ENCODE assay signal across 12 cellular contexts in genomic region chr22:40040927-40041326, GRCh38. TPM values are rescaled to one million over a fixed set of nuclear protein-coding genes. Genes with fewer than 3 reads are reported as not detected.
DNase-seq lines count a peak whose midpoint lies in the region; ATAC-seq, FAIRE-seq and TF ChIP-seq lines count a peak whose summit lies in the region.
"Had no signal": no experiment of that assay in that cellular context is flagged by ENCODE, and none has a peak within 500 bp of the region (broad histone marks: within the 10 kb centered on the region; RNA-seq: fewer than 3 reads in every experiment).

No MANE protein-coding gene starts in this region.

- peak overlapping the region; percentile 31 for H3K4me3 ChIP-seq in adipocyte (ENCODE audit: low read length)
- no peak overlapping the region for H3K4me3 ChIP-seq in kidney (ENCODE audit: low read length in 2 of 2)

- no peak for DNase-seq in natural killer cell
- no peak for DNase-seq in natural killer cell treated with Interleukin-12 subunit alpha and Interleukin-12 subunit beta and Interleukin-15 and Interleukin-18, amount 100 ng/mL, for 72 hours (ENCODE audit: low spot score)
- DNase-seq in adipocyte (ENCODE audit: low read depth): peak; percentile 55
- peak; percentile 82 for DNase-seq in kidney
- no peak for DNase-seq in NOMO-1 (lab: John Stamatoyannopoulos, UW; ENCODE audit: unreplicated experiment in 2 of 2)
- no peak for DNase-seq in ecto neural progenitor cell (ENCODE audit: low spot score)
- DNase-seq: activated T-cell treated with anti-CD3 and anti-CD28 coated beads, Interleukin-2, amount 50 U/mL, for 72 hours; immature natural killer cell; NCI-H510A treated with DMSO at 0.1 percent for 48 hours had no signal

- H3K4me1 ChIP-seq in adipocyte (ENCODE audit: control insufficient read depth, insufficient read depth, low read length) (peaks cover 44% of the 10 kb centered on the region), kidney (ENCODE audit: control insufficient read depth in 1 of 2, insufficient read depth in 1 of 2, low read depth in 1 of 2, low read length in 2 of 2) (peaks cover 36 to 41% of the 10 kb centered on the region in 2 donors)

- intact Hi-C loops in natural killer cell (cut with micrococcal nuclease): loop anchor here (5.0 to 10.0 kb wide), 2 partner anchors 509 to 866 kb away; partner anchors contain the start of gene RPS19BP1
- intact Hi-C loops in kidney (cut with DNase I): no loop called here

- ATAC-seq in natural killer cell: no peak
- no peak for ATAC-seq in natural killer cell treated with Interleukin-12 subunit alpha and Interleukin-12 subunit beta and Interleukin-15 and Interleukin-18, amount 100 ng/mL, for 72 hours
- no peak for ATAC-seq in HG02852 (IDR thresholded peaks at IDR 0.05; ENCODE audit: unreplicated experiment)
- no peak for ATAC-seq in GM18868 (IDR thresholded peaks at IDR 0.05; ENCODE audit: unreplicated experiment)
- ATAC-seq: activated T-cell treated with anti-CD3 and anti-CD28 coated beads, Interleukin-2, amount 50 U/mL, for 72 hours; HCT116 had no signal

- no peak overlapping the region for H3K27ac Mint-ChIP-seq in natural killer cell
- H3K27ac Mint-ChIP-seq in natural killer cell treated with Interleukin-12 subunit alpha and Interleukin-12 subunit beta and Interleukin-15 and Interleukin-18, amount 100 ng/mL, for 72 hours: no peak overlapping the region
- H3K27ac Mint-ChIP-seq: activated T-cell treated with anti-CD3 and anti-CD28 coated beads, Interleukin-2, amount 50 U/mL, for 72 hours; immature natural killer cell had no signal

- H3K9me3 ChIP-seq in adipocyte (ENCODE audit: control insufficient read depth, low read length) (no peaks in the 10 kb centered on the region), kidney (ENCODE audit: control insufficient read depth in 1 of 2, low read length in 2 of 2) (no peaks in the 10 kb centered on the region)

- H3K9ac ChIP-seq in adipocyte (ENCODE audit: low read length): peak overlapping the region; percentile 12
- H3K9ac ChIP-seq in kidney (ENCODE audit: low read length in 2 of 2): peak overlapping the region in 1 of 2 donors; percentile 38

- H3K36me3 ChIP-seq in adipocyte (ENCODE audit: control insufficient read depth, insufficient read depth, low read length, severe bottlenecking): no peaks in the 10 kb centered on the region
- no peaks in the 10 kb centered on the region for H3K36me3 ChIP-seq in kidney (ENCODE audit: control insufficient read depth in 1 of 2, insufficient read depth in 2 of 2, low read length in 2 of 2)

- peak overlapping the region; percentile 28 to 71 for H3K27ac ChIP-seq in kidney (ENCODE audit: low read depth in 2 of 2, low read length in 2 of 2)

- FAIRE-seq in kidney (lab: Jason Lieb, UNC): no peak

- H3K36me3 Mint-ChIP-seq in natural killer cell: no peaks in the 10 kb centered on the region
- no peaks in the 10 kb centered on the region for H3K36me3 Mint-ChIP-seq in natural killer cell treated with Interleukin-12 subunit alpha and Interleukin-12 subunit beta and Interleukin-15 and Interleukin-18, amount 100 ng/mL, for 72 hours
- H3K36me3 Mint-ChIP-seq: immature natural killer cell had no signal

- peaks cover 11% of the 10 kb centered on the region for H3K27me3 ChIP-seq in adipocyte (replicated peaks; ENCODE audit: control insufficient read depth, insufficient read depth, low read length)

- H3K9me3 Mint-ChIP-seq in natural killer cell: no peaks in the 10 kb centered on the region
- H3K9me3 Mint-ChIP-seq in natural killer cell treated with Interleukin-12 subunit alpha and Interleukin-12 subunit beta and Interleukin-15 and Interleukin-18, amount 100 ng/mL, for 72 hours: no peaks in the 10 kb centered on the region

- peak overlapping the region; percentile 9 for H3K4me3 Mint-ChIP-seq in natural killer cell
- H3K4me3 Mint-ChIP-seq in natural killer cell treated with Interleukin-12 subunit alpha and Interleukin-12 subunit beta and Interleukin-15 and Interleukin-18, amount 100 ng/mL, for 72 hours: no peak overlapping the region
- H3K4me3 Mint-ChIP-seq: activated T-cell treated with anti-CD3 and anti-CD28 coated beads, Interleukin-2, amount 50 U/mL, for 72 hours; immature natural killer cell had no signal

- peaks cover 14 to 16% of the 10 kb centered on the region in 2 donors for H3K4me1 Mint-ChIP-seq in natural killer cell
- H3K4me1 Mint-ChIP-seq in natural killer cell treated with Interleukin-12 subunit alpha and Interleukin-12 subunit beta and Interleukin-15 and Interleukin-18, amount 100 ng/mL, for 72 hours (ENCODE audit: low read depth in 2 of 2): peaks cover 4 to 14% of the 10 kb centered on the region in 2 donors

- H3K27me3 Mint-ChIP-seq in natural killer cell (ENCODE audit: low read depth in 2 of 2): peaks cover 20 to 21% of the 10 kb centered on the region in 2 donors
- H3K27me3 Mint-ChIP-seq in natural killer cell treated with Interleukin-12 subunit alpha and Interleukin-12 subunit beta and Interleukin-15 and Interleukin-18, amount 100 ng/mL, for 72 hours: peaks cover 15 to 19% of the 10 kb centered on the region in 2 donors

- TF ChIP-seq CTCF in natural killer cell (IDR thresholded peaks at IDR 0.05) (no peak), kidney (IDR thresholded peaks at IDR 0.05; ENCODE audit: borderline replicate concordance, extremely low read depth, insufficient read depth) (no peak)

RNA-seq across cellular contexts. Expression of gene FAM83F, which starts 46.2 kb away (rescaled TPM):
- total RNA-seq in natural killer cell (1 to 10 TPM in 2 of 3 donors, not detected in 1; 1.0 to 7.5 TPM), kidney (13.1 TPM)
- total RNA-seq in natural killer cell treated with Interleukin-12 subunit alpha and Interleukin-12 subunit beta and Interleukin-15 and Interleukin-18, amount 100 ng/mL, for 72 hours: under 1 TPM in 1 of 2 donors, not detected in 1; 0.39 TPM
- 6.8 TPM for polyA plus RNA-seq in kidney (ENCODE audit: insufficient read depth, low read depth, low replicate concordance)
- polyA plus RNA-seq: immature natural killer cell had no signal

Comparison
In these comparisons a context has a peak if more than half of its experiments do, and no peak if none do; other contexts are left out.
1. DNase-seq: peak in adipocyte (single experiment) and kidney (single experiment); none in natural killer cell (single experiment), natural killer cell treated with Interleukin-12 subunit alpha and Interleukin-12 subunit beta and Interleukin-15 and Interleukin-18, amount 100 ng/mL, for 72 hours (single experiment), NOMO-1 (0 of 2) and ecto neural progenitor cell (single experiment).